In the genomic region with DNA sequence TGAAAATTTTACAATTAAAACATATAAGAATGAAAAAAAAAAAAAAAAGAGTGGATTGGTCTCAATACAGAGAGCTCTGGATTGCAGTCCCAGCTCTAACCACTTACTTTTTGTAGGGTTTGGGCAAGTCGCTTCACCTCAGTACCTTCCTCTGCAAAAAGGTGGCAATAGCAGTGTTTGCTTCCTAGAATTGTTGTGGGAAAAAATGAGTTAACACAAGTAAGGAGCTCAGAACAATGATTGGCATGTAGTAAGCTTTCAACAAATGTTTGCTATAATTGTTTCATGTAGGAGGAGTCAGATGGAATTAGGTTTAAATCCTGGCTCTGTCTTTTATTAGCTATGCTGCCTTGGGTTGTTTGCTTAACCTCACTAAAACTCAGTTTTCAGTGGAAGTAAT, we compare ENCODE assay signal across 1 cellular context.
TF ChIP-seq lines count a peak whose summit lies in the region.

No MANE protein-coding gene starts in this region.

TF ChIP-seq in GM23338, 12 proteins besides CTCF, POLR2A, EP300 and RAD21 (continued from another document):
- TF ChIP-seq, protein P1, sequence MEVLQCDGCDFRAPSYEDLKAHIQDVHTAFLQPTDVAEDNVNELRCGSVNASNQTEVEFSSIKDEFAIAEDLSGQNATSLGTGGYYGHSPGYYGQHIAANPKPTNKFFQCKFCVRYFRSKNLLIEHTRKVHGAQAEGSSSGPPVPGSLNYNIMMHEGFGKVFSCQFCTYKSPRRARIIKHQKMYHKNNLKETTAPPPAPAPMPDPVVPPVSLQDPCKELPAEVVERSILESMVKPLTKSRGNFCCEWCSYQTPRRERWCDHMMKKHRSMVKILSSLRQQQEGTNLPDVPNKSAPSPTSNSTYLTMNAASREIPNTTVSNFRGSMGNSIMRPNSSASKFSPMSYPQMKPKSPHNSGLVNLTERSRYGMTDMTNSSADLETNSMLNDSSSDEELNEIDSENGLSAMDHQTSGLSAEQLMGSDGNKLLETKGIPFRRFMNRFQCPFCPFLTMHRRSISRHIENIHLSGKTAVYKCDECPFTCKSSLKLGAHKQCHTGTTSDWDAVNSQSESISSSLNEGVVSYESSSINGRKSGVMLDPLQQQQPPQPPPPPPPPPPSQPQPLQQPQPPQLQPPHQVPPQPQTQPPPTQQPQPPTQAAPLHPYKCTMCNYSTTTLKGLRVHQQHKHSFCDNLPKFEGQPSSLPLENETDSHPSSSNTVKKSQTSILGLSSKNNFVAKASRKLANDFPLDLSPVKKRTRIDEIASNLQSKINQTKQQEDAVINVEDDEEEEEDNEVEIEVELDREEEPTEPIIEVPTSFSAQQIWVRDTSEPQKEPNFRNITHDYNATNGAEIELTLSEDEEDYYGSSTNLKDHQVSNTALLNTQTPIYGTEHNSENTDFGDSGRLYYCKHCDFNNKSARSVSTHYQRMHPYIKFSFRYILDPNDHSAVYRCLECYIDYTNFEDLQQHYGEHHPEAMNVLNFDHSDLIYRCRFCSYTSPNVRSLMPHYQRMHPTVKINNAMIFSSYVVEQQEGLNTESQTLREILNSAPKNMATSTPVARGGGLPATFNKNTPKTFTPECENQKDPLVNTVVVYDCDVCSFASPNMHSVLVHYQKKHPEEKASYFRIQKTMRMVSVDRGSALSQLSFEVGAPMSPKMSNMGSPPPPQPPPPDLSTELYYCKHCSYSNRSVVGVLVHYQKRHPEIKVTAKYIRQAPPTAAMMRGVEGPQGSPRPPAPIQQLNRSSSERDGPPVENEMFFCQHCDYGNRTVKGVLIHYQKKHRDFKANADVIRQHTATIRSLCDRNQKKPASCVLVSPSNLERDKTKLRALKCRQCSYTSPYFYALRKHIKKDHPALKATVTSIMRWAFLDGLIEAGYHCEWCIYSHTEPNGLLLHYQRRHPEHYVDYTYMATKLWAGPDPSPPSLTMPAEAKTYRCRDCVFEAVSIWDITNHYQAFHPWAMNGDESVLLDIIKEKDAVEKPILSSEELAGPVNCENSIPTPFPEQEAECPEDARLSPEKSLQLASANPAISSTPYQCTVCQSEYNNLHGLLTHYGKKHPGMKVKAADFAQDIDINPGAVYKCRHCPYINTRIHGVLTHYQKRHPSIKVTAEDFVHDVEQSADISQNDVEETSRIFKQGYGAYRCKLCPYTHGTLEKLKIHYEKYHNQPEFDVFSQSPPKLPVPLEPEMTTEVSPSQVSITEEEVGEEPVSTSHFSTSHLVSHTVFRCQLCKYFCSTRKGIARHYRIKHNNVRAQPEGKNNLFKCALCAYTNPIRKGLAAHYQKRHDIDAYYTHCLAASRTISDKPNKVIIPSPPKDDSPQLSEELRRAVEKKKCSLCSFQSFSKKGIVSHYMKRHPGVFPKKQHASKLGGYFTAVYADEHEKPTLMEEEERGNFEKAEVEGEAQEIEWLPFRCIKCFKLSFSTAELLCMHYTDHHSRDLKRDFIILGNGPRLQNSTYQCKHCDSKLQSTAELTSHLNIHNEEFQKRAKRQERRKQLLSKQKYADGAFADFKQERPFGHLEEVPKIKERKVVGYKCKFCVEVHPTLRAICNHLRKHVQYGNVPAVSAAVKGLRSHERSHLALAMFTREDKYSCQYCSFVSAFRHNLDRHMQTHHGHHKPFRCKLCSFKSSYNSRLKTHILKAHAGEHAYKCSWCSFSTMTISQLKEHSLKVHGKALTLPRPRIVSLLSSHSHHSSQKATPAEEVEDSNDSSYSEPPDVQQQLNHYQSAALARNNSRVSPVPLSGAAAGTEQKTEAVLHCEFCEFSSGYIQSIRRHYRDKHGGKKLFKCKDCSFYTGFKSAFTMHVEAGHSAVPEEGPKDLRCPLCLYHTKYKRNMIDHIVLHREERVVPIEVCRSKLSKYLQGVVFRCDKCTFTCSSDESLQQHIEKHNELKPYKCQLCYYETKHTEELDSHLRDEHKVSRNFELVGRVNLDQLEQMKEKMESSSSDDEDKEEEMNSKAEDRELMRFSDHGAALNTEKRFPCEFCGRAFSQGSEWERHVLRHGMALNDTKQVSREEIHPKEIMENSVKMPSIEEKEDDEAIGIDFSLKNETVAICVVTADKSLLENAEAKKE (CRISPR knock-in tag; IDR thresholded peaks at IDR 0.05) = no peak
- TF ChIP-seq, protein P2, sequence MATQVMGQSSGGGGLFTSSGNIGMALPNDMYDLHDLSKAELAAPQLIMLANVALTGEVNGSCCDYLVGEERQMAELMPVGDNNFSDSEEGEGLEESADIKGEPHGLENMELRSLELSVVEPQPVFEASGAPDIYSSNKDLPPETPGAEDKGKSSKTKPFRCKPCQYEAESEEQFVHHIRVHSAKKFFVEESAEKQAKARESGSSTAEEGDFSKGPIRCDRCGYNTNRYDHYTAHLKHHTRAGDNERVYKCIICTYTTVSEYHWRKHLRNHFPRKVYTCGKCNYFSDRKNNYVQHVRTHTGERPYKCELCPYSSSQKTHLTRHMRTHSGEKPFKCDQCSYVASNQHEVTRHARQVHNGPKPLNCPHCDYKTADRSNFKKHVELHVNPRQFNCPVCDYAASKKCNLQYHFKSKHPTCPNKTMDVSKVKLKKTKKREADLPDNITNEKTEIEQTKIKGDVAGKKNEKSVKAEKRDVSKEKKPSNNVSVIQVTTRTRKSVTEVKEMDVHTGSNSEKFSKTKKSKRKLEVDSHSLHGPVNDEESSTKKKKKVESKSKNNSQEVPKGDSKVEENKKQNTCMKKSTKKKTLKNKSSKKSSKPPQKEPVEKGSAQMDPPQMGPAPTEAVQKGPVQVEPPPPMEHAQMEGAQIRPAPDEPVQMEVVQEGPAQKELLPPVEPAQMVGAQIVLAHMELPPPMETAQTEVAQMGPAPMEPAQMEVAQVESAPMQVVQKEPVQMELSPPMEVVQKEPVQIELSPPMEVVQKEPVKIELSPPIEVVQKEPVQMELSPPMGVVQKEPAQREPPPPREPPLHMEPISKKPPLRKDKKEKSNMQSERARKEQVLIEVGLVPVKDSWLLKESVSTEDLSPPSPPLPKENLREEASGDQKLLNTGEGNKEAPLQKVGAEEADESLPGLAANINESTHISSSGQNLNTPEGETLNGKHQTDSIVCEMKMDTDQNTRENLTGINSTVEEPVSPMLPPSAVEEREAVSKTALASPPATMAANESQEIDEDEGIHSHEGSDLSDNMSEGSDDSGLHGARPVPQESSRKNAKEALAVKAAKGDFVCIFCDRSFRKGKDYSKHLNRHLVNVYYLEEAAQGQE (IDR thresholded peaks at IDR 0.05; ENCODE audit: unreplicated experiment) = no peak
- TF ChIP-seq STAT1 (IDR thresholded peaks at IDR 0.05; ENCODE audit: unreplicated experiment) (no peak), EZH2phosphoT487 (IDR thresholded peaks at IDR 0.05; ENCODE audit: unreplicated experiment) (no peak), CREB1 (CRISPR knock-in tag; IDR thresholded peaks at IDR 0.05; ENCODE audit: low read depth) (no peak), ZNF114 (CRISPR knock-in tag; IDR thresholded peaks at IDR 0.05) (no peak), JUNB (IDR thresholded peaks at IDR 0.05; ENCODE audit: unreplicated experiment) (no peak)
TF ChIP-seq in GM23338: peak in this region for 0.
